Comparison of ENCODE assay signal across 8 cellular contexts in genomic region chr9:35729700-35730485, GRCh38. TPM values are rescaled to one million over a fixed set of nuclear protein-coding genes. Genes with fewer than 3 reads are reported as not detected.
DNase-seq lines count a peak whose midpoint lies in the region; ATAC-seq, FAIRE-seq and TF ChIP-seq lines count a peak whose summit lies in the region.

No MANE protein-coding gene starts in this region.

- TF ChIP-seq POLR2A in endothelial cell of umbilical vein (IDR thresholded peaks at IDR 0.05; ENCODE audit: low read depth, low read length), result peak; percentile 10

- H3K9me3 ChIP-seq in endothelial cell of umbilical vein (replicated peaks; ENCODE audit: control insufficient read depth, insufficient read depth, low read length) (no peaks in the 10 kb centered on the region), mucosa of descending colon (no peaks in the 10 kb centered on the region)

- BruUV-seq in endothelial cell of umbilical vein (replicated peaks; lab: Mats Ljungman, UMichigan), result TSS peak; percentile 24

- H3K4me3 ChIP-seq in endothelial cell of umbilical vein (replicated peaks in 1 of 3; ENCODE audit: insufficient read depth in 1 of 3, low read depth in 1 of 3, low read length in 3 of 3) (peak overlapping the region; percentile 39 to 92 (median 79)), mucosa of descending colon (no peak overlapping the region), urinary bladder (ENCODE audit: low read depth, low read length) (peak overlapping the region; percentile 16)

- H2AFZ ChIP-seq in endothelial cell of umbilical vein (ENCODE audit: low read depth, low read length), result no peak overlapping the region

- H3K79me2 ChIP-seq in endothelial cell of umbilical vein (ENCODE audit: control insufficient read depth, insufficient read depth, low read length), result peaks cover 78% of the 10 kb centered on the region

- peaks cover 63% of the 10 kb centered on the region for H3K4me1 ChIP-seq in endothelial cell of umbilical vein (ENCODE audit: control insufficient read depth, extremely low read depth, insufficient read depth, low read length)
- peaks cover 45% of the 10 kb centered on the region for H3K4me1 ChIP-seq in mucosa of descending colon (ENCODE audit: low read depth)
- H3K4me1 ChIP-seq in urinary bladder (ENCODE audit: insufficient read depth), result peaks cover 4% of the 10 kb centered on the region

- DNase-seq in NCI-H345 (lab: John Stamatoyannopoulos, UW) (peak; percentile 11), NCI-H345 treated with DMSO at 0.1 percent for 48 hours (lab: John Stamatoyannopoulos, UW; ENCODE audit: unreplicated experiment) (no peak), HuH-7.5 (ENCODE audit: low spot score) (peak; percentile 83), endothelial cell of umbilical vein (ENCODE audit: low read depth, low spot score) (peak; percentile 52), mucosa of descending colon (peak; percentile 54 to 79 (median 56))
- DNase-seq in T-helper 2 cell treated with Interferon-gamma antibody and Interleukin-4, amounts not matched to agents 5 μg/mL and 100 μg/mL, for 36 hours (ENCODE audit: low spot score), result peak; percentile 44

- peak overlapping the region; percentile 92 for H3K9ac ChIP-seq in endothelial cell of umbilical vein (replicated peaks; ENCODE audit: extremely low read depth, insufficient read depth, low read length)

- H3K4me2 ChIP-seq in endothelial cell of umbilical vein (ENCODE audit: insufficient read depth, low read length), result peak overlapping the region; percentile 97

- intact Hi-C loops in endothelial cell of umbilical vein (cut with micrococcal nuclease), result loop anchor here (1.0 to 5.0 kb wide), 2 partner anchors 73 to 152 kb away; no protein-coding TSS in a partner anchor
- intact Hi-C loops in mucosa of descending colon (cut with DNase I, micrococcal nuclease), result loop anchor here in 1 of 2 donors (5.0 kb wide), 1 partner anchor 73 kb away; the partner anchor contains the start of genes CCDC107 and RMRP

- peak; percentile 54 for FAIRE-seq in endothelial cell of umbilical vein (lab: Jason Lieb, UNC)

- peaks cover 20% of the 10 kb centered on the region for H3K36me3 Mint-ChIP-seq in T-helper 2 cell treated with Interferon-gamma antibody and Interleukin-4, amounts not matched to agents 5 μg/mL and 100 μg/mL, for 36 hours (ENCODE audit: low read depth)

- H3K9me1 ChIP-seq in endothelial cell of umbilical vein (replicated peaks; ENCODE audit: control insufficient read depth, extremely low read depth, insufficient read depth, low read length), result no peaks in the 10 kb centered on the region

- 15% methylated on average over 6 of the region's 6 CpGs for WGBS in urinary bladder

- H3K4me1 Mint-ChIP-seq in T-helper 2 cell treated with Interferon-gamma antibody and Interleukin-4, amounts not matched to agents 5 μg/mL and 100 μg/mL, for 36 hours (ENCODE audit: low read depth), result peaks cover 18% of the 10 kb centered on the region

- dilution Hi-C loops in endothelial cell of umbilical vein (cut with MboI; ENCODE audit: extremely low pct_ligation_motif_present, low sequenced_read_pairs), result no loop called here

- no peak overlapping the region for H3K27ac Mint-ChIP-seq in T-helper 2 cell treated with Interferon-gamma antibody and Interleukin-4, amounts not matched to agents 5 μg/mL and 100 μg/mL, for 36 hours

- CTCF ChIA-PET in endothelial cell of umbilical vein (lab: Charles Lee), result interaction anchor here (1.0 to 4.1 kb wide), 17 partner anchors 9 to 152 kb away, joined by 3 to 52 read pairs (median 9); partner anchors contain the start of genes GBA2, HINT2, RGP1 and SPAG8

- POLR2A ChIA-PET in endothelial cell of umbilical vein (lab: Charles Lee), result no interaction called here

- H3K27me3 Mint-ChIP-seq in T-helper 2 cell treated with Interferon-gamma antibody and Interleukin-4, amounts not matched to agents 5 μg/mL and 100 μg/mL, for 36 hours (ENCODE audit: low read depth), result no peaks in the 10 kb centered on the region

- TF ChIP-seq CTCF in endothelial cell of umbilical vein (IDR thresholded peaks at IDR 0.05; ENCODE audit: extremely low read depth in 1 of 2, insufficient read depth in 1 of 2, low read depth in 1 of 2, low read length in 2 of 2) (peak; percentile 67 to 69), mucosa of descending colon (IDR thresholded peaks at IDR 0.05) (peak; percentile 18)

- H3K9me3 Mint-ChIP-seq in T-helper 2 cell treated with Interferon-gamma antibody and Interleukin-4, amounts not matched to agents 5 μg/mL and 100 μg/mL, for 36 hours, result no peaks in the 10 kb centered on the region

- H3K36me3 ChIP-seq in endothelial cell of umbilical vein (ENCODE audit: control insufficient read depth in 2 of 2, extremely low read depth in 1 of 2, insufficient read depth in 2 of 2, low read length in 2 of 2), result peaks cover 5 to 9% of the 10 kb centered on the region in 2 experiments
- H3K36me3 ChIP-seq in mucosa of descending colon (ENCODE audit: low read depth), result no peaks in the 10 kb centered on the region
- no peaks in the 10 kb centered on the region for H3K36me3 ChIP-seq in urinary bladder (ENCODE audit: insufficient read depth)

- H3K27me3 ChIP-seq in endothelial cell of umbilical vein (ENCODE audit: control insufficient read depth in 2 of 2, insufficient read depth in 2 of 2, low read length in 2 of 2), result no peaks in the 10 kb centered on the region

- no peak overlapping the region for H3K4me3 Mint-ChIP-seq in T-helper 2 cell treated with Interferon-gamma antibody and Interleukin-4, amounts not matched to agents 5 μg/mL and 100 μg/mL, for 36 hours

- ATAC-seq in mucosa of descending colon, result no peak
- no peak for ATAC-seq in GM19467 (IDR thresholded peaks at IDR 0.05; ENCODE audit: unreplicated experiment)

- H3K27ac ChIP-seq in endothelial cell of umbilical vein (ENCODE audit: insufficient read depth, low read depth, low read length), result peak overlapping the region; percentile 79
- peak overlapping the region; percentile 48 for H3K27ac ChIP-seq in urinary bladder (ENCODE audit: low read depth)

- H4K20me1 ChIP-seq in endothelial cell of umbilical vein (replicated peaks; ENCODE audit: control insufficient read depth, extremely low read depth, insufficient read depth, low read length), result no peaks in the 10 kb centered on the region

RNA-seq across cellular contexts. Expression of gene TLN1, which starts 2.1 kb away (rescaled TPM):
- total RNA-seq in endothelial cell of umbilical vein (424 and 450 TPM in 2 replicates), mucosa of descending colon (100 to 1,000 TPM; 154 to 720 (median 189) TPM), urinary bladder (154 TPM)
- polyA plus RNA-seq in endothelial cell of umbilical vein (120 and 137 TPM in 2 replicates), urinary bladder (533 TPM)
- polyA plus RNA-seq in endothelial cell of umbilical vein (2011; cell fraction: cytosol; rRNA removed), result 213 and 223 TPM in 2 replicates
- polyA plus RNA-seq in endothelial cell of umbilical vein (2011; cell fraction: nucleus; rRNA removed), result 252 and 278 TPM in 2 replicates
- polyA plus RNA-seq in endothelial cell of umbilical vein (2012), result 255 and 266 TPM in 2 replicates
- polyA minus RNA-seq in endothelial cell of umbilical vein, result 647 and 685 TPM in 2 replicates
- 119 TPM for polyA minus RNA-seq in endothelial cell of umbilical vein (2011; cell fraction: cytosol; rRNA and poly(A)+ RNA removed)
- polyA minus RNA-seq in endothelial cell of umbilical vein (2011; cell fraction: nucleus; rRNA and poly(A)+ RNA removed), result 163 and 201 TPM in 2 replicates

RNA-seq across cellular contexts. Expression of gene CREB3, which starts 2.6 kb away (rescaled TPM):
- total RNA-seq in endothelial cell of umbilical vein, result 36.4 and 39.8 TPM in 2 replicates
- polyA plus RNA-seq in endothelial cell of umbilical vein, result 45.9 and 52.1 TPM in 2 replicates
- 32.2 and 36.2 TPM in 2 replicates for polyA plus RNA-seq in endothelial cell of umbilical vein (2011; cell fraction: cytosol; rRNA removed)
- 20.0 and 24.0 TPM in 2 replicates for polyA plus RNA-seq in endothelial cell of umbilical vein (2011; cell fraction: nucleus; rRNA removed)
- 45.9 and 48.2 TPM in 2 replicates for polyA plus RNA-seq in endothelial cell of umbilical vein (2012)
- polyA minus RNA-seq in endothelial cell of umbilical vein, result 18.5 and 19.4 TPM in 2 replicates
- polyA minus RNA-seq in endothelial cell of umbilical vein (2011; cell fraction: cytosol; rRNA and poly(A)+ RNA removed), result 13.6 TPM
- 7.0 and 9.1 TPM in 2 replicates for polyA minus RNA-seq in endothelial cell of umbilical vein (2011; cell fraction: nucleus; rRNA and poly(A)+ RNA removed)
- total RNA-seq in mucosa of descending colon, result 10 to 100 TPM; 28.2 to 47.7 (median 34.3) TPM
- total RNA-seq in urinary bladder, result 28.2 TPM
- 50.0 TPM for polyA plus RNA-seq in urinary bladder

RNA-seq across cellular contexts. Expression of gene GBA2, which starts 19.1 kb away (rescaled TPM):
- total RNA-seq in endothelial cell of umbilical vein (158 and 196 TPM in 2 replicates), mucosa of descending colon (100 to 1,000 TPM; 157 to 285 (median 223) TPM), urinary bladder (36.0 TPM)
- polyA plus RNA-seq in endothelial cell of umbilical vein (99.9 and 110 TPM in 2 replicates), urinary bladder (51.4 TPM)
- 57.3 and 62.9 TPM in 2 replicates for polyA plus RNA-seq in endothelial cell of umbilical vein (2011; cell fraction: cytosol; rRNA removed)
- 939 and 994 TPM in 2 replicates for polyA plus RNA-seq in endothelial cell of umbilical vein (2011; cell fraction: nucleus; rRNA removed)
- 58.1 and 93.8 TPM in 2 replicates for polyA plus RNA-seq in endothelial cell of umbilical vein (2012)
- 156 and 170 TPM in 2 replicates for polyA minus RNA-seq in endothelial cell of umbilical vein
- 13.1 TPM for polyA minus RNA-seq in endothelial cell of umbilical vein (2011; cell fraction: cytosol; rRNA and poly(A)+ RNA removed)
- polyA minus RNA-seq in endothelial cell of umbilical vein (2011; cell fraction: nucleus; rRNA and poly(A)+ RNA removed), result 228 TPM in 2 replicates

RNA-seq across cellular contexts. Expression of gene RGP1, which starts 19.2 kb away (rescaled TPM):
- total RNA-seq in endothelial cell of umbilical vein, result 23.3 and 29.0 TPM in 2 replicates
- polyA plus RNA-seq in endothelial cell of umbilical vein, result 12.7 and 15.0 TPM in 2 replicates
- polyA plus RNA-seq in endothelial cell of umbilical vein (2011; cell fraction: cytosol; rRNA removed), result 14.6 and 14.8 TPM in 2 replicates
- 27.3 and 27.5 TPM in 2 replicates for polyA plus RNA-seq in endothelial cell of umbilical vein (2011; cell fraction: nucleus; rRNA removed)
- 18.4 and 19.7 TPM in 2 replicates for polyA plus RNA-seq in endothelial cell of umbilical vein (2012)
- polyA minus RNA-seq in endothelial cell of umbilical vein, result 26.0 and 31.2 TPM in 2 replicates
- 11.1 TPM for polyA minus RNA-seq in endothelial cell of umbilical vein (2011; cell fraction: cytosol; rRNA and poly(A)+ RNA removed)
- polyA minus RNA-seq in endothelial cell of umbilical vein (2011; cell fraction: nucleus; rRNA and poly(A)+ RNA removed), result 13.8 and 14.8 TPM in 2 replicates
- total RNA-seq in mucosa of descending colon, result 10 to 100 TPM; 46.5 to 55.7 (median 55.7) TPM
- total RNA-seq in urinary bladder, result 12.1 TPM
- 16.7 TPM for polyA plus RNA-seq in urinary bladder

RNA-seq across cellular contexts. Expression of gene MSMP, which starts 24.2 kb away (rescaled TPM):
- total RNA-seq in endothelial cell of umbilical vein (18.8 and 25.6 TPM in 2 replicates), mucosa of descending colon (under 1 TPM in 1 of 3 donors, not detected in 2; 0.48 TPM), urinary bladder (0.53 TPM)
- polyA plus RNA-seq in endothelial cell of umbilical vein (23.5 and 29.0 TPM in 2 replicates), urinary bladder (0.42 TPM)
- 27.7 and 40.2 TPM in 2 replicates for polyA plus RNA-seq in endothelial cell of umbilical vein (2011; cell fraction: cytosol; rRNA removed)
- polyA plus RNA-seq in endothelial cell of umbilical vein (2011; cell fraction: nucleus; rRNA removed), result 9.9 and 11.8 TPM in 2 replicates
- 10.2 and 29.9 TPM in 2 replicates for polyA plus RNA-seq in endothelial cell of umbilical vein (2012)
- 7.9 and 10.8 TPM in 2 replicates for polyA minus RNA-seq in endothelial cell of umbilical vein
- polyA minus RNA-seq in endothelial cell of umbilical vein (2011; cell fraction: cytosol; rRNA and poly(A)+ RNA removed), result not detected
- polyA minus RNA-seq in endothelial cell of umbilical vein (2011; cell fraction: nucleus; rRNA and poly(A)+ RNA removed), result 1.5 and 2.1 TPM in 2 replicates
